ENCODE assay signal across 25 cellular contexts in genomic region chr22:26767351-26767970, GRCh38.
DNase-seq lines count a peak whose midpoint lies in the region; ATAC-seq, FAIRE-seq and TF ChIP-seq lines count a peak whose summit lies in the region.
"Had no signal": no experiment of that assay in that cellular context is flagged by ENCODE, and none has a peak within 500 bp of the region (broad histone marks: within the 10 kb centered on the region; RNA-seq: fewer than 3 reads in every experiment).

No MANE protein-coding gene starts in this region.

- H2AFZ ChIP-seq in K562 (ENCODE audit: low read depth, low read length): no peak overlapping the region

- FAIRE-seq in K562 (lab: Jason Lieb, UNC): no peak
- FAIRE-seq: GM19239, H54 had no signal

- POLR2A ChIA-PET in K562 (lab: Yijun Ruan, JAX): no interaction called here

- H3K27me3 ChIP-seq in K562 (ENCODE audit: control insufficient read depth in 2 of 2, insufficient read depth in 2 of 2, low read length in 2 of 2): no peaks in the 10 kb centered on the region; a peak in 1 of 5 replicates
- H3K27me3 ChIP-seq in left ventricle myocardium inferior (ENCODE audit: low read depth): no peaks in the 10 kb centered on the region
- no peaks in the 10 kb centered on the region for H3K27me3 ChIP-seq in HAP-1 (ENCODE audit: low read depth)

- peak overlapping the region; percentile 13 for H3K4me3 Mint-ChIP-seq in natural killer cell
- H3K4me3 Mint-ChIP-seq in natural killer cell treated with Interleukin-12 subunit alpha and Interleukin-12 subunit beta and Interleukin-15 and Interleukin-18, amount 100 ng/mL, for 72 hours: no peak overlapping the region
- H3K4me3 Mint-ChIP-seq in activated T-helper 1 cell treated with anti-CD3 and anti-CD28 coated beads, Interleukin-12 subunit alpha, Interleukin-12 subunit beta, Interleukin-2, Interleukin-4 antibody, amounts not matched to agents 30 ng/mL and 10 ng/mL and 1 ng/mL, durations not matched to agents 14 hours and 24 hours and 36 hours: no peak overlapping the region

- H3K27me3 Mint-ChIP-seq in natural killer cell (ENCODE audit: low read depth in 2 of 2): no peaks in the 10 kb centered on the region
- H3K27me3 Mint-ChIP-seq in natural killer cell treated with Interleukin-12 subunit alpha and Interleukin-12 subunit beta and Interleukin-15 and Interleukin-18, amount 100 ng/mL, for 72 hours: no peaks in the 10 kb centered on the region
- H3K27me3 Mint-ChIP-seq in activated T-helper 1 cell treated with anti-CD3 and anti-CD28 coated beads, Interleukin-12 subunit alpha, Interleukin-12 subunit beta, Interleukin-2, Interleukin-4 antibody, amounts not matched to agents 30 ng/mL and 10 ng/mL and 1 ng/mL, durations not matched to agents 14 hours and 24 hours and 36 hours (ENCODE audit: insufficient read depth): no peaks in the 10 kb centered on the region

- WGBS in K562 (ENCODE audit: insufficient coverage, low coverage, missing lambda C conversion rate): 19% methylated on average over 11 of the region's 11 CpGs

- DNase-seq in natural killer cell: no peak
- no peak for DNase-seq in natural killer cell treated with Interleukin-12 subunit alpha and Interleukin-12 subunit beta and Interleukin-15 and Interleukin-18, amount 100 ng/mL, for 72 hours (ENCODE audit: low spot score)
- DNase-seq in K562 (ENCODE audit: extremely low read depth in 1 of 4, low spot score in 3 of 4): no peak
- peak; percentile 21 for DNase-seq in inferior parietal cortex (ENCODE audit: extremely low spot score)
- no peak for DNase-seq in left ventricle myocardium inferior
- DNase-seq in activated T-helper 1 cell treated with anti-CD3 and anti-CD28 coated beads, Interleukin-12 subunit alpha, Interleukin-12 subunit beta, Interleukin-2, Interleukin-4 antibody, amounts not matched to agents 30 ng/mL and 10 ng/mL and 1 ng/mL, durations not matched to agents 14 hours and 24 hours and 36 hours (ENCODE audit: low spot score): no peak
- DNase-seq in HAP-1 (ENCODE audit: low spot score in 2 of 2): no peak
- DNase-seq: AML-193; GF-D8; KBM-7; NCI-H1105; NCI-H146; NCI-H2029; NCI-H2171; NCI-H345; NCI-H524; NCI-H774; NK-92 treated with Interleukin-12 subunit alpha and Interleukin-12 subunit beta, amount 100 ng/mL, for 24 hours; SIG-M5 had no signal

- intact Hi-C loops in natural killer cell (cut with micrococcal nuclease) (no loop called here), K562 (cut with micrococcal nuclease) (no loop called here), left ventricle myocardium inferior (cut with micrococcal nuclease) (no loop called here)
- intact Hi-C loops in activated T-helper 1 cell treated with anti-CD3 and anti-CD28 coated beads, Interleukin-12 subunit alpha, Interleukin-12 subunit beta, Interleukin-2, Interleukin-4 antibody, amounts not matched to agents 30 ng/mL and 10 ng/mL and 1 ng/mL, durations not matched to agents 14 hours and 24 hours and 36 hours (cut with micrococcal nuclease): no loop called here

- H3K4me3 ChIP-seq in K562: no peak overlapping the region
- no peak overlapping the region for H3K4me3 ChIP-seq in left ventricle myocardium inferior
- no peak overlapping the region for H3K4me3 ChIP-seq in HAP-1

- H3K27ac Mint-ChIP-seq in natural killer cell: no peak overlapping the region
- H3K27ac Mint-ChIP-seq in natural killer cell treated with Interleukin-12 subunit alpha and Interleukin-12 subunit beta and Interleukin-15 and Interleukin-18, amount 100 ng/mL, for 72 hours: no peak overlapping the region
- H3K27ac Mint-ChIP-seq in activated T-helper 1 cell treated with anti-CD3 and anti-CD28 coated beads, Interleukin-12 subunit alpha, Interleukin-12 subunit beta, Interleukin-2, Interleukin-4 antibody, amounts not matched to agents 30 ng/mL and 10 ng/mL and 1 ng/mL, durations not matched to agents 14 hours and 24 hours and 36 hours: no peak overlapping the region

- no peaks in the 10 kb centered on the region for H3K9me3 Mint-ChIP-seq in natural killer cell
- H3K9me3 Mint-ChIP-seq in natural killer cell treated with Interleukin-12 subunit alpha and Interleukin-12 subunit beta and Interleukin-15 and Interleukin-18, amount 100 ng/mL, for 72 hours: no peaks in the 10 kb centered on the region
- peaks cover 7% of the 10 kb centered on the region for H3K9me3 Mint-ChIP-seq in activated T-helper 1 cell treated with anti-CD3 and anti-CD28 coated beads, Interleukin-12 subunit alpha, Interleukin-12 subunit beta, Interleukin-2, Interleukin-4 antibody, amounts not matched to agents 30 ng/mL and 10 ng/mL and 1 ng/mL, durations not matched to agents 14 hours and 24 hours and 36 hours

- CTCF ChIA-PET in K562 (lab: Yijun Ruan, JAX; ENCODE audit: low intra/inter-chr PET ratio): no interaction called here

- H3K36me3 ChIP-seq in K562 (ENCODE audit: control insufficient read depth, insufficient read depth, low read length) (no peaks in the 10 kb centered on the region), left ventricle myocardium inferior (peaks cover 14% of the 10 kb centered on the region), HAP-1 (replicated peaks) (no peaks in the 10 kb centered on the region)

- TF ChIP-seq RAD21 in K562 (CRISPR knock-in tag; conservative IDR thresholded peaks at IDR 0.05 in 1 of 2, IDR thresholded peaks at IDR 0.05 in 1 of 2): no peak

- in situ Hi-C loops in K562 (cut with MboI): loop anchor here (25.0 kb wide), 2 partner anchors 1045 to 1245 kb away; partner anchors contain the start of gene MN1
- in situ Hi-C loops in HAP-1 (cut with MboI; ENCODE audit: low sequenced_read_pairs): no loop called here

- BruUV-seq in K562 (replicated peaks; lab: Mats Ljungman, UMichigan): no TSS peak

- H3K9me1 ChIP-seq in K562 (ENCODE audit: control insufficient read depth, insufficient read depth, low read length): no peaks in the 10 kb centered on the region

- no peak for ATAC-seq in natural killer cell
- no peak for ATAC-seq in natural killer cell treated with Interleukin-12 subunit alpha and Interleukin-12 subunit beta and Interleukin-15 and Interleukin-18, amount 100 ng/mL, for 72 hours
- ATAC-seq in K562: no peak
- no peak for ATAC-seq in HG03108 (IDR thresholded peaks at IDR 0.05; ENCODE audit: unreplicated experiment)
- ATAC-seq: SK-N-SH treated with all-trans-retinoic acid at 6 μM for 48 hours had no signal

- H3K4me2 ChIP-seq in K562 (ENCODE audit: insufficient read depth, low read length): no peak overlapping the region

- no peak overlapping the region for H3K9ac ChIP-seq in K562 (ENCODE audit: insufficient read depth in 1 of 2, low read depth in 2 of 2, low read length in 2 of 2)

- H4K20me1 ChIP-seq in K562 (replicated peaks; ENCODE audit: control insufficient read depth, insufficient read depth, low read length): 0 out of 2 replicates have a peak, but pooled peaks cover 4% of the 10 kb centered on the region

- TF ChIP-seq CTCF in natural killer cell (IDR thresholded peaks at IDR 0.05) (no peak), K562 (IDR thresholded peaks at IDR 0.05 in 2 of 3, conservative IDR thresholded peaks at IDR 0.05 in 1 of 3; ENCODE audit: insufficient read depth in 2 of 3, low read depth in 1 of 3, low read length in 3 of 3) (no peak), left ventricle myocardium inferior (IDR thresholded peaks at IDR 0.05; ENCODE audit: borderline replicate concordance) (no peak)

- H3K9me3 ChIP-seq in K562 (replicated peaks; ENCODE audit: control insufficient read depth, insufficient read depth, low read depth, low read length) (no peaks in the 10 kb centered on the region), left ventricle myocardium inferior (replicated peaks) (peaks cover 5% of the 10 kb centered on the region), HAP-1 (no peaks in the 10 kb centered on the region)

- TF ChIP-seq EP300 in K562 (IDR thresholded peaks at IDR 0.05; ENCODE audit: low read length): no peak

- H3K79me2 ChIP-seq in K562 (ENCODE audit: control insufficient read depth, insufficient read depth, low read length): no peaks in the 10 kb centered on the region

- no peak for TF ChIP-seq POLR2A in K562 (conservative IDR thresholded peaks at IDR 0.05)

- no peaks in the 10 kb centered on the region for H3K36me3 Mint-ChIP-seq in natural killer cell
- peaks cover 11% of the 10 kb centered on the region for H3K36me3 Mint-ChIP-seq in natural killer cell treated with Interleukin-12 subunit alpha and Interleukin-12 subunit beta and Interleukin-15 and Interleukin-18, amount 100 ng/mL, for 72 hours
- no peaks in the 10 kb centered on the region for H3K36me3 Mint-ChIP-seq in activated T-helper 1 cell treated with anti-CD3 and anti-CD28 coated beads, Interleukin-12 subunit alpha, Interleukin-12 subunit beta, Interleukin-2, Interleukin-4 antibody, amounts not matched to agents 30 ng/mL and 10 ng/mL and 1 ng/mL, durations not matched to agents 14 hours and 24 hours and 36 hours (ENCODE audit: low read depth)

- H3K27ac ChIP-seq in K562 (ENCODE audit: extremely low read depth, low read depth, low read length): no peak overlapping the region
- H3K27ac ChIP-seq in left ventricle myocardium inferior (replicated peaks): no peak overlapping the region
- H3K27ac ChIP-seq: 22Rv1, C4-2B had no signal

- peaks cover 28 to 38% of the 10 kb centered on the region in 2 donors for H3K4me1 Mint-ChIP-seq in natural killer cell
- peaks cover 23 to 36% of the 10 kb centered on the region in 2 donors for H3K4me1 Mint-ChIP-seq in natural killer cell treated with Interleukin-12 subunit alpha and Interleukin-12 subunit beta and Interleukin-15 and Interleukin-18, amount 100 ng/mL, for 72 hours (ENCODE audit: low read depth in 2 of 2)
- H3K4me1 Mint-ChIP-seq in activated T-helper 1 cell treated with anti-CD3 and anti-CD28 coated beads, Interleukin-12 subunit alpha, Interleukin-12 subunit beta, Interleukin-2, Interleukin-4 antibody, amounts not matched to agents 30 ng/mL and 10 ng/mL and 1 ng/mL, durations not matched to agents 14 hours and 24 hours and 36 hours (ENCODE audit: low read depth): no peaks in the 10 kb centered on the region

- no peaks in the 10 kb centered on the region; a peak in 2 of 5 replicates for H3K4me1 ChIP-seq in K562 (replicated peaks in 1 of 2; ENCODE audit: control insufficient read depth in 2 of 2, insufficient read depth in 2 of 2, low read length in 2 of 2)
- H3K4me1 ChIP-seq in left ventricle myocardium inferior: no peaks in the 10 kb centered on the region
- H3K4me1 ChIP-seq in HAP-1: no peaks in the 10 kb centered on the region

TF ChIP-seq in K562, 482 proteins besides CTCF, POLR2A, EP300 and RAD21 (continues in another document):
- TF ChIP-seq SMAD4 (CRISPR knock-in tag; conservative IDR thresholded peaks at IDR 0.05): no peak
